8 cellular contexts compared by ENCODE assay signal in the genomic region with DNA sequence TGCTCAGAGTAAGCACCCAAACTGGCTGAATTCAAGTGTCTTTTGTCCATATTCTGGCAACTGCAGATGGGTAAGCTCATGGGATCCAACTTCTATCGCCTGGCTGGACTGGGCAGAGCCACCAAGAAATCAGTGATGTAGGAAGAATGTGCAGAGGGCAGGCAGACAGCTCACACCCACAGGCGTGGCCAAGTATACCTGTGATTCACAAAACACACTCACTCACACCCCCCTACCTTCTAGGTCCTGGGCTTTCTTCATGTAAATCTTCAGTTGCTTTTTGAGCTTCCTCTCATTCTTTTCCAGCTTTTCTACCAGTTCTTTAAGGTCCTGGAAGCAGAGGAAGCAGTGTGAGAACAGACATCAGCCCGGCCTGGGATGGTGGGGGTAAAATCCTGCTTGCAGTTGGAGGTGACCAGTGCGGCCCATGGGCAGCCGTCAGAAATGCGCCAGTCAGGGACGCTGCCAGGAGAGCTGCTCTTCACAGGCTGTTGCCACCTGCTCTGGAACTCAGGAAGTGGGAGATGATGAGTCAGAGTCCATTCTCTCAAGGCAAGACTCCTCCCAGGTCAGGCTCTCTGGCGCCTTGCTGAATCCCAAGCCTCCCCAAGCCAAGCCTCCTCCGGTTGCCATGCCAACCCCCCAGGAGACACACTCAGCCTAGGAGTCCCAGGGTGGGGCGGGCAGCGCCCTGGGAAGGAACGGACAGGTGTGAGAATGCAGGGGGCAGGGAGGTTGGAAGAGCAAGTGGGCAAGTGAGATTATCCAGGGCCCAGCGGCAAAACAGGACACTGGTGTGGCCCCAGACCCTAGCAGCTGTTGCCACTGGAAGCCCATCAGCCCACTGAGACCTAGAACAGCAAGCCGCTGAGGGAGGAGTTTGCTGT. TPM values are rescaled to one million over a fixed set of nuclear protein-coding genes. Genes with fewer than 3 reads are reported as not detected.
DNase-seq lines count a peak whose midpoint lies in the region; TF ChIP-seq lines count a peak whose summit lies in the region.

No MANE protein-coding gene starts in this region.

- H3K36me3 ChIP-seq in HEK293 (ENCODE audit: control insufficient read depth in 2 of 2, insufficient read depth in 1 of 2, low read length in 2 of 2): no peaks in the 10 kb centered on the region

- no peak overlapping the region for H3K4me3 ChIP-seq in HEK293 (ENCODE audit: low read depth, low read length)

- H3K27ac ChIP-seq in HEK293 (ENCODE audit: extremely low read depth, low read depth, low read length): no peak overlapping the region

- TF ChIP-seq CTCF in HEK293 (tag by site-specific recombination; IDR thresholded peaks at IDR 0.05): no peak

- H3K4me1 ChIP-seq in HEK293 (ENCODE audit: control insufficient read depth, insufficient read depth, low read length): peaks cover 7% of the 10 kb centered on the region; the same call in 1 of the 2 replicates

- POLR2A ChIA-PET in HEK293 (lab: Yijun Ruan, JAX): interaction anchor here (0.9 to 1.8 kb wide), 3 partner anchors 9 to 36 kb away, joined by 3 to 8 read pairs (median 6); no protein-coding TSS in a partner anchor

- DNase-seq in NCI-H69 (lab: John Stamatoyannopoulos, UW): peak; percentile 100
- peak; percentile 23 for DNase-seq in fibroblast of gingiva (ENCODE audit: low read depth)
- peak; percentile 63 for DNase-seq in pulmonary artery endothelial cell (ENCODE audit: low read depth, low spot score)
- no peak for DNase-seq in central memory CD4-positive, alpha-beta T cell
- no peak for DNase-seq in Ammon's horn (ENCODE audit: low spot score)
- no peak for DNase-seq in stimulated activated naive CD4-positive, alpha-beta T cell (lab: John Stamatoyannopoulos, UW)
- DNase-seq in hippocampal formation (lab: John Stamatoyannopoulos, UW): no peak

- H3K9me3 ChIP-seq in HEK293 (ENCODE audit: control insufficient read depth, insufficient read depth, low read depth, low read length): no peaks in the 10 kb centered on the region

- CTCF ChIA-PET in HEK293 (lab: Yijun Ruan, JAX): interaction anchor here (0.6 to 7.4 kb wide), 8 partner anchors 10 to 1401 kb away, joined by 3 to 40 read pairs (median 3); no protein-coding TSS in a partner anchor

TF ChIP-seq in HEK293, 187 proteins besides CTCF, POLR2A, EP300 and RAD21 (continues in another document):
- TF ChIP-seq, protein P1, sequence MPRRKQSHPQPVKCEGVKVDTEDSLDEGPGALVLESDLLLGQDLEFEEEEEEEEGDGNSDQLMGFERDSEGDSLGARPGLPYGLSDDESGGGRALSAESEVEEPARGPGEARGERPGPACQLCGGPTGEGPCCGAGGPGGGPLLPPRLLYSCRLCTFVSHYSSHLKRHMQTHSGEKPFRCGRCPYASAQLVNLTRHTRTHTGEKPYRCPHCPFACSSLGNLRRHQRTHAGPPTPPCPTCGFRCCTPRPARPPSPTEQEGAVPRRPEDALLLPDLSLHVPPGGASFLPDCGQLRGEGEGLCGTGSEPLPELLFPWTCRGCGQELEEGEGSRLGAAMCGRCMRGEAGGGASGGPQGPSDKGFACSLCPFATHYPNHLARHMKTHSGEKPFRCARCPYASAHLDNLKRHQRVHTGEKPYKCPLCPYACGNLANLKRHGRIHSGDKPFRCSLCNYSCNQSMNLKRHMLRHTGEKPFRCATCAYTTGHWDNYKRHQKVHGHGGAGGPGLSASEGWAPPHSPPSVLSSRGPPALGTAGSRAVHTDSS (tag by site-specific recombination; IDR thresholded peaks at IDR 0.05): no peak
- no peak for TF ChIP-seq GLI4 (tag by site-specific recombination; IDR thresholded peaks at IDR 0.05)
- no peak for TF ChIP-seq ZNF324 (tag by site-specific recombination; IDR thresholded peaks at IDR 0.05)
- no peak for TF ChIP-seq KLF9 (tag by site-specific recombination; IDR thresholded peaks at IDR 0.05; ENCODE audit: low read depth)
- TF ChIP-seq, protein P2, sequence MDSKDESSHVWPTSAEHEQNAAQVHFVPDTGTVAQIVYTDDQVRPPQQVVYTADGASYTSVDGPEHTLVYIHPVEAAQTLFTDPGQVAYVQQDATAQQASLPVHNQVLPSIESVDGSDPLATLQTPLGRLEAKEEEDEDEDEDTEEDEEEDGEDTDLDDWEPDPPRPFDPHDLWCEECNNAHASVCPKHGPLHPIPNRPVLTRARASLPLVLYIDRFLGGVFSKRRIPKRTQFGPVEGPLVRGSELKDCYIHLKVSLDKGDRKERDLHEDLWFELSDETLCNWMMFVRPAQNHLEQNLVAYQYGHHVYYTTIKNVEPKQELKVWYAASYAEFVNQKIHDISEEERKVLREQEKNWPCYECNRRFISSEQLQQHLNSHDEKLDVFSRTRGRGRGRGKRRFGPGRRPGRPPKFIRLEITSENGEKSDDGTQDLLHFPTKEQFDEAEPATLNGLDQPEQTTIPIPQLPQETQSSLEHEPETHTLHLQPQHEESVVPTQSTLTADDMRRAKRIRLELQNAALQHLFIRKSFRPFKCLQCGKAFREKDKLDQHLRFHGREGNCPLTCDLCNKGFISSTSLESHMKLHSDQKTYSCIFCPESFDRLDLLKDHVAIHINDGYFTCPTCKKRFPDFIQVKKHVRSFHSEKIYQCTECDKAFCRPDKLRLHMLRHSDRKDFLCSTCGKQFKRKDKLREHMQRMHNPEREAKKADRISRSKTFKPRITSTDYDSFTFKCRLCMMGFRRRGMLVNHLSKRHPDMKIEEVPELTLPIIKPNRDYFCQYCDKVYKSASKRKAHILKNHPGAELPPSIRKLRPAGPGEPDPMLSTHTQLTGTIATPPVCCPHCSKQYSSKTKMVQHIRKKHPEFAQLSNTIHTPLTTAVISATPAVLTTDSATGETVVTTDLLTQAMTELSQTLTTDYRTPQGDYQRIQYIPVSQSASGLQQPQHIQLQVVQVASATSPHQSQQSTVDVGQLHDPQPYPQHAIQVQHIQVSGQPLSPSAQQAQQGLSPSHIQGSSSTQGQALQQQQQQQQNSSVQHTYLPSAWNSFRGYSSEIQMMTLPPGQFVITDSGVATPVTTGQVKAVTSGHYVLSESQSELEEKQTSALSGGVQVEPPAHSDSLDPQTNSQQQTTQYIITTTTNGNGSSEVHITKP (tag by site-specific recombination; IDR thresholded peaks at IDR 0.05): peak; percentile 59
- no peak for TF ChIP-seq OSR2 (tag by site-specific recombination; IDR thresholded peaks at IDR 0.05)
- peak; percentile 38; the same call in 1 of the 2 replicates for TF ChIP-seq SP3 (tag by site-specific recombination; IDR thresholded peaks at IDR 0.05)
- no peak for TF ChIP-seq ZNF280D (tag by site-specific recombination; IDR thresholded peaks at IDR 0.05)
- TF ChIP-seq ZNF140 (tag by site-specific recombination; IDR thresholded peaks at IDR 0.05): no peak
- TF ChIP-seq, protein P3, sequence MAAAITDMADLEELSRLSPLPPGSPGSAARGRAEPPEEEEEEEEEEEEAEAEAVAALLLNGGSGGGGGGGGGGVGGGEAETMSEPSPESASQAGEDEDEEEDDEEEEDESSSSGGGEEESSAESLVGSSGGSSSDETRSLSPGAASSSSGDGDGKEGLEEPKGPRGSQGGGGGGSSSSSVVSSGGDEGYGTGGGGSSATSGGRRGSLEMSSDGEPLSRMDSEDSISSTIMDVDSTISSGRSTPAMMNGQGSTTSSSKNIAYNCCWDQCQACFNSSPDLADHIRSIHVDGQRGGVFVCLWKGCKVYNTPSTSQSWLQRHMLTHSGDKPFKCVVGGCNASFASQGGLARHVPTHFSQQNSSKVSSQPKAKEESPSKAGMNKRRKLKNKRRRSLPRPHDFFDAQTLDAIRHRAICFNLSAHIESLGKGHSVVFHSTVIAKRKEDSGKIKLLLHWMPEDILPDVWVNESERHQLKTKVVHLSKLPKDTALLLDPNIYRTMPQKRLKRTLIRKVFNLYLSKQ (tag by site-specific recombination; IDR thresholded peaks at IDR 0.05; ENCODE audit: borderline replicate concordance): no peak
- no peak for TF ChIP-seq ZNF223 (tag by site-specific recombination; IDR thresholded peaks at IDR 0.05)
- TF ChIP-seq ZNF341 (tag by site-specific recombination; IDR thresholded peaks at IDR 0.05; ENCODE audit: low read depth): peak; percentile 71
- TF ChIP-seq ZBTB6 (tag by site-specific recombination; IDR thresholded peaks at IDR 0.05): no peak
- peak; percentile 89 for TF ChIP-seq GLIS2 (tag by site-specific recombination; IDR thresholded peaks at IDR 0.05)
- TF ChIP-seq KLF1 (tag by site-specific recombination; IDR thresholded peaks at IDR 0.05): peak; percentile 66
- 0 out of 2 replicates have a peak, but pooled peaks have one; percentile 50 for TF ChIP-seq ZFP37 (tag by site-specific recombination; IDR thresholded peaks at IDR 0.05)

RNA-seq across cellular contexts. Expression of gene ACAA2, which starts 36.2 kb away (rescaled TPM):
- 45.1 and 46.6 TPM in 2 replicates for total RNA-seq in pulmonary artery endothelial cell

Comparison
In these comparisons a context has a peak if more than half of its experiments do, and no peak if none do; other contexts are left out.
1. DNase-seq: peak in NCI-H69 (single experiment), fibroblast of gingiva (single experiment) and pulmonary artery endothelial cell (single experiment); none in central memory CD4-positive, alpha-beta T cell (single experiment), Ammon's horn (single experiment), stimulated activated naive CD4-positive, alpha-beta T cell (0 of 6) and hippocampal formation (0 of 2).